ENCODE assay signal across 20 cellular contexts in genomic region chr1:97396463-97396862, GRCh38.
"Had no signal": no experiment of that assay in that cellular context is flagged by ENCODE, and none has a peak within 500 bp of the region (broad histone marks: within the 10 kb centered on the region; RNA-seq: fewer than 3 reads in every experiment).

No MANE protein-coding gene starts in this region.

- H3K36me3 Mint-ChIP-seq: brain; stimulated activated memory B cell treated with anti-CD40 and anti-IgM and Interleukin-4, amounts not matched to agents 10 μg/mL and 1 μg/mL and 100 μg/mL, for 72 hours; WTC11 had no signal

- H3K4me2 ChIP-seq: hepatocyte had no signal

- DNase-seq: activated CD4-positive, alpha-beta memory T cell treated with anti-CD3 and anti-CD28 coated beads, Interleukin-2, amount 10 ng/mL, durations not matched to agents 7 days and 5 days; activated CD4-positive, alpha-beta T cell treated with anti-CD3 and anti-CD28 coated beads for 4 hours; activated CD8-positive, alpha-beta memory T cell treated with anti-CD3 and anti-CD28 coated beads, Interleukin-2, amount 50 U/mL, for 4 hours; activated gamma-delta T cell; activated T-cell treated with anti-CD3 and anti-CD28 coated beads, Interleukin-2, amount 50 U/mL, for 72 hours; cortex of kidney; effector memory CD4-positive, alpha-beta T cell; left lung; mesendoderm; natural killer cell; T-helper 17 cell; tibial artery had no signal

- H3K4me3 Mint-ChIP-seq: activated CD4-positive, alpha-beta memory T cell treated with anti-CD3 and anti-CD28 coated beads, Interleukin-2, amount 10 ng/mL, durations not matched to agents 7 days and 5 days; activated T-cell treated with anti-CD3 and anti-CD28 coated beads, Interleukin-2, amount 50 U/mL, for 72 hours; brain; natural killer cell; stimulated activated memory B cell treated with anti-CD40 and anti-IgM and Interleukin-4, amounts not matched to agents 10 μg/mL and 1 μg/mL and 100 μg/mL, for 72 hours; T-helper 17 cell; WTC11 had no signal

- H3K4me1 ChIP-seq: left lung, parathyroid adenoma, tibial artery had no signal

- H3K27ac ChIP-seq: hepatocyte, left lung, neutrophil, parathyroid adenoma, tibial artery had no signal

- H3K27me3 Mint-ChIP-seq: activated CD4-positive, alpha-beta memory T cell treated with anti-CD3 and anti-CD28 coated beads, Interleukin-2, amount 10 ng/mL, durations not matched to agents 7 days and 5 days; brain; stimulated activated memory B cell treated with anti-CD40 and anti-IgM and Interleukin-4, amounts not matched to agents 10 μg/mL and 1 μg/mL and 100 μg/mL, for 72 hours; T-helper 17 cell had no signal

- ATAC-seq: activated naive CD4-positive, alpha-beta T cell treated with anti-CD3 and anti-CD28 coated beads, Interleukin-2, amount 50 U/mL, for 72 hours; activated T-cell treated with anti-CD3 and anti-CD28 coated beads, Interleukin-2, amount 50 U/mL, for 72 hours; left lung; natural killer cell; stimulated activated memory B cell treated with anti-CD40 and anti-IgM and Interleukin-4, amounts not matched to agents 10 μg/mL and 1 μg/mL and 100 μg/mL, for 72 hours; T-helper 17 cell; WTC11 had no signal

- H2AFZ ChIP-seq: hepatocyte, parathyroid adenoma had no signal

- H3K27ac Mint-ChIP-seq: activated CD4-positive, alpha-beta memory T cell treated with anti-CD3 and anti-CD28 coated beads, Interleukin-2, amount 10 ng/mL, durations not matched to agents 7 days and 5 days; activated naive CD4-positive, alpha-beta T cell treated with anti-CD3 and anti-CD28 coated beads, Interleukin-2, amount 50 U/mL, for 72 hours; activated T-cell treated with anti-CD3 and anti-CD28 coated beads, Interleukin-2, amount 50 U/mL, for 72 hours; brain; natural killer cell; stimulated activated memory B cell treated with anti-CD40 and anti-IgM and Interleukin-4, amounts not matched to agents 10 μg/mL and 1 μg/mL and 100 μg/mL, for 72 hours; T-helper 17 cell; WTC11 had no signal

- H3K9me3 Mint-ChIP-seq: activated CD4-positive, alpha-beta memory T cell treated with anti-CD3 and anti-CD28 coated beads, Interleukin-2, amount 10 ng/mL, durations not matched to agents 7 days and 5 days; WTC11 had no signal

- H3K36me3 ChIP-seq: left lung, neutrophil, tibial artery had no signal

- H3K27me3 ChIP-seq: hepatocyte, left lung, neutrophil, tibial artery had no signal

- H3K79me2 ChIP-seq: hepatocyte, parathyroid adenoma had no signal

- FAIRE-seq: keratinocyte had no signal

- H3K9me3 ChIP-seq: left lung, neutrophil, tibial artery had no signal

- H3K4me1 Mint-ChIP-seq: activated CD4-positive, alpha-beta memory T cell treated with anti-CD3 and anti-CD28 coated beads, Interleukin-2, amount 10 ng/mL, durations not matched to agents 7 days and 5 days; brain; natural killer cell; stimulated activated memory B cell treated with anti-CD40 and anti-IgM and Interleukin-4, amounts not matched to agents 10 μg/mL and 1 μg/mL and 100 μg/mL, for 72 hours; T-helper 17 cell; WTC11 had no signal

- H3K4me3 ChIP-seq: hepatocyte, left lung, tibial artery had no signal

- H3K9ac ChIP-seq: parathyroid adenoma had no signal
